Comparison of ENCODE assay signal across 35 cellular contexts in the genomic region with DNA sequence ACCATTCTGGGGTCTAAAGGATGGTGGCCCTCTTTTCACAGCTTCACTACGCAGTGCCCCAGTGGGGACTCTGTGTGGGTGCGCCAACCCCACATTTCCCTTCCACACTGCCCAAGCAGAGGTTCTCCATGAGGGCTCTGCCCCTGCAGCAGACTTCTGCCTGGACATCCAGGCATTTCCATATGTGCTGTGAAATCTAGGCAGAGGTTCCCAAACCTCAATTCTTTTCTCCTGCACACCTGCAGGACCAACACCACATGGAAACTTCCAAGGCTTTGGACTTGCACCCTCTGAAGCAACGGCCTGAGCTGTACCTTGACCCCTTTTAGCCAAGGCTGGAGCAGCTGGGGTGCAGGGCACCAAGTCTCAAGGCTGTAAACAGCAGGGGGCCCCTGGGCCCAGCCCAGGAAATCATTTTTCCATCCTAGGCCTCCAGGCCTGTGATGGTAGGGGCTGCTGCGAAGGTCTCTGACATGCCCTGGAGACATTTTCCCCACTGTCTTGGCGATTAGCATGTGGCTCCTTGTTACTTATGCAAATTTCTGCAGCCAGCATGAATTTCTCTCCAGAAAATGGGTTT.
"Had no signal": no experiment of that assay in that cellular context is flagged by ENCODE, and none has a peak within 500 bp of the region (broad histone marks: within the 10 kb centered on the region; RNA-seq: fewer than 3 reads in every experiment).

No MANE protein-coding gene starts in this region.

- H3K9me3 ChIP-seq: MG63 had no signal

- H3K27me3 ChIP-seq: MG63 had no signal

- H3K4me3 ChIP-seq: MG63 had no signal

- H3K36me3 ChIP-seq: MG63 had no signal

- DNase-seq: Karpas-422, Kasumi-1, MG63, MM.1S, MV-4-11, NCI-H1048, NCI-H1092, NCI-H1092 treated with DMSO at 0.1 percent for 48 hours, NCI-H1105, NCI-H1105 treated with DMSO at 0.1 percent for 48 hours, NCI-H1417, NCI-H1417 treated with DMSO at 0.1 percent for 48 hours, NCI-H1436, NCI-H1436 treated with DMSO at 0.1 percent for 48 hours, NCI-H146, NCI-H1694, NCI-H1694 treated with DMSO at 0.1 percent for 48 hours, NCI-H187, NCI-H187 treated with DMSO at 0.1 percent for 48 hours, NCI-H1930, NCI-H2029, NCI-H2029 treated with DMSO at 0.1 percent for 48 hours, NCI-H2081, NCI-H2081 treated with DMSO at 0.1 percent for 48 hours, NCI-H2107, NCI-H2171, NCI-H2171 treated with DMSO at 0.1 percent for 48 hours, NCI-H2227 treated with DMSO at 0.1 percent for 48 hours, NCI-H226, NCI-H345, NCI-H446, NCI-H446 treated with DMSO at 0.1 percent for 48 hours, NCI-H510A, NCI-H510A treated with DMSO at 0.1 percent for 48 hours, NCI-H524 had no signal
